Comparison of ENCODE assay signal across 22 cellular contexts in the genomic region with DNA sequence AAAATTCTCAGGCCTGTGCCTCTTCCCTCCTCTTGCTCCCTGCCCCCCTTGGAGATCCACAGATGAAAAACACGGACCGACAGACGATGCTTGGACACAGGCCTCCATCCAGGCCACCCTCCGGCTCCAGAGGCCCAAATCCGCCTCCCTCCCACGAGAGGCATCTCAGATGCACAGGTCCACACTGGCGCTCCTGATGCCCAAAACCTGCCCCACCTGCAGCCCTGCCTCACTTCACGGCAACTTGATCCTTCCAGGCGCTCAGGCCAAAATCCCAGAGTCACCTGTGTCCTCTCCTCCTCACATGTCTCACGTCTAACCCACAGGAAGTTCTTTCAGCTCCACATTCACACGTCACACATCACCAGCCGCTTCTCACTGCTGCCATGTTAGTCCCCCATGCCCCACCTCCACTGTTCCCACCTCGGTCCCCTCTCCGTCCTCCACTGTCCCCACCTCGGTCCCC. TPM values are rescaled to one million over a fixed set of nuclear protein-coding genes. Genes with fewer than 3 reads are reported as not detected.
DNase-seq lines count a peak whose midpoint lies in the region; ATAC-seq, FAIRE-seq and TF ChIP-seq lines count a peak whose summit lies in the region.
"Had no signal": no experiment of that assay in that cellular context is flagged by ENCODE, and none has a peak within 500 bp of the region (broad histone marks: within the 10 kb centered on the region; RNA-seq: fewer than 3 reads in every experiment).

No MANE protein-coding gene starts in this region.

- POLR2A ChIA-PET in CD8-positive, alpha-beta T cell (lab: Charles Lee), result no interaction called here

- CTCF ChIA-PET in CD8-positive, alpha-beta T cell (lab: Charles Lee), result no interaction called here

- H3K27me3 ChIP-seq in CD8-positive, alpha-beta T cell (ENCODE audit: insufficient read depth, low read length), result no peaks in the 10 kb centered on the region

- peak overlapping the region; percentile 41 for H3K27ac Mint-ChIP-seq in activated CD4-positive, alpha-beta T cell treated with anti-CD3 and anti-CD28 coated beads, Interleukin-2, amount 10 ng/mL, durations not matched to agents 24 days and 14 days
- peak overlapping the region; percentile 75 for H3K27ac Mint-ChIP-seq in CD8-positive, alpha-beta T cell
- peak overlapping the region; percentile 49 to 88 for H3K27ac Mint-ChIP-seq in effector memory CD8-positive, alpha-beta T cell

- H3K36me3 ChIP-seq in CD8-positive, alpha-beta T cell (ENCODE audit: insufficient read depth, low read length), result no peaks in the 10 kb centered on the region

- no peak for ATAC-seq in CD8-positive, alpha-beta T cell
- no peak for ATAC-seq in effector memory CD8-positive, alpha-beta T cell (replicated peaks)
- ATAC-seq: Right ventricle myocardium inferior had no signal

- no peak overlapping the region for H3K27ac ChIP-seq in CD8-positive, alpha-beta T cell (ENCODE audit: low read depth, low read length)
- H3K27ac ChIP-seq: C4-2B, PC-9 had no signal

- H3K4me1 Mint-ChIP-seq in activated CD4-positive, alpha-beta T cell treated with anti-CD3 and anti-CD28 coated beads, Interleukin-2, amount 10 ng/mL, durations not matched to agents 24 days and 14 days, result peaks cover 10% of the 10 kb centered on the region
- peaks cover 11% of the 10 kb centered on the region for H3K4me1 Mint-ChIP-seq in CD8-positive, alpha-beta T cell (ENCODE audit: low read depth)
- H3K4me1 Mint-ChIP-seq in effector memory CD8-positive, alpha-beta T cell (ENCODE audit: low read depth in 2 of 2), result peaks cover 6 to 9% of the 10 kb centered on the region in 2 donors

- H3K36me3 Mint-ChIP-seq in activated CD4-positive, alpha-beta T cell treated with anti-CD3 and anti-CD28 coated beads, Interleukin-2, amount 10 ng/mL, durations not matched to agents 24 days and 14 days (ENCODE audit: low read depth), result no peaks in the 10 kb centered on the region
- H3K36me3 Mint-ChIP-seq in CD8-positive, alpha-beta T cell, result no peaks in the 10 kb centered on the region
- peaks cover 3% of the 10 kb centered on the region for H3K36me3 Mint-ChIP-seq in effector memory CD8-positive, alpha-beta T cell (ENCODE audit: insufficient read depth)

- H3K4me3 ChIP-seq in CD8-positive, alpha-beta T cell (ENCODE audit: low read depth, low read length), result no peak overlapping the region
- H3K4me3 ChIP-seq: PC-9 had no signal

- H3K4me1 ChIP-seq in CD8-positive, alpha-beta T cell (ENCODE audit: insufficient read depth, low read length), result peaks cover 4% of the 10 kb centered on the region

- no peak for DNase-seq in activated CD4-positive, alpha-beta T cell treated with anti-CD3 and anti-CD28 coated beads, Interleukin-2, amount 10 ng/mL, durations not matched to agents 24 days and 14 days
- DNase-seq in activated CD4-positive, alpha-beta T cell treated with anti-CD3 and anti-CD28 coated beads for 4 hours, result no peak
- DNase-seq in CD8-positive, alpha-beta T cell, result no peak
- no peak for DNase-seq in effector memory CD8-positive, alpha-beta T cell
- DNase-seq in posterior vena cava (ENCODE audit: low spot score) (peak; percentile 58), RCC 7860 (ENCODE audit: low spot score) (no peak), hippocampal formation (lab: John Stamatoyannopoulos, UW) (no peak), GM03348 (ENCODE audit: low spot score) (no peak)
- DNase-seq: DMS79, KBM-7, NCI-H1105 treated with DMSO at 0.1 percent for 48 hours, NCI-H187 treated with DMSO at 0.1 percent for 48 hours, NCI-H446, NCI-H774, PC-9 had no signal

- H3K9me3 ChIP-seq in CD8-positive, alpha-beta T cell (ENCODE audit: low read length), result no peaks in the 10 kb centered on the region

- TF ChIP-seq CTCF in CD8-positive, alpha-beta T cell (IDR thresholded peaks at IDR 0.05), result no peak

- H3K9me3 Mint-ChIP-seq in activated CD4-positive, alpha-beta T cell treated with anti-CD3 and anti-CD28 coated beads, Interleukin-2, amount 10 ng/mL, durations not matched to agents 24 days and 14 days, result no peaks in the 10 kb centered on the region
- H3K9me3 Mint-ChIP-seq in CD8-positive, alpha-beta T cell, result no peaks in the 10 kb centered on the region
- H3K9me3 Mint-ChIP-seq in effector memory CD8-positive, alpha-beta T cell, result no peaks in the 10 kb centered on the region

- no peaks in the 10 kb centered on the region for H3K27me3 Mint-ChIP-seq in activated CD4-positive, alpha-beta T cell treated with anti-CD3 and anti-CD28 coated beads, Interleukin-2, amount 10 ng/mL, durations not matched to agents 24 days and 14 days
- no peaks in the 10 kb centered on the region for H3K27me3 Mint-ChIP-seq in CD8-positive, alpha-beta T cell (ENCODE audit: low read depth)
- no peaks in the 10 kb centered on the region for H3K27me3 Mint-ChIP-seq in effector memory CD8-positive, alpha-beta T cell

- no peak overlapping the region for H3K4me3 Mint-ChIP-seq in activated CD4-positive, alpha-beta T cell treated with anti-CD3 and anti-CD28 coated beads, Interleukin-2, amount 10 ng/mL, durations not matched to agents 24 days and 14 days
- H3K4me3 Mint-ChIP-seq in CD8-positive, alpha-beta T cell, result no peak overlapping the region
- H3K4me3 Mint-ChIP-seq in effector memory CD8-positive, alpha-beta T cell, result no peak overlapping the region

- no peak for FAIRE-seq in RCC 7860 (lab: Jason Lieb, UNC)
- FAIRE-seq: GM12891, GM19239 had no signal

- intact Hi-C loops in activated CD4-positive, alpha-beta T cell treated with anti-CD3 and anti-CD28 coated beads, Interleukin-2, amount 10 ng/mL, durations not matched to agents 24 days and 14 days (cut with micrococcal nuclease), result no loop called here
- intact Hi-C loops in CD8-positive, alpha-beta T cell (cut with DNase I, micrococcal nuclease), result no loop called here
- intact Hi-C loops in posterior vena cava (cut with DNase I), result loop anchor here in 1 of 2 donors (10.0 kb wide), 1 partner anchor 147 kb away; no protein-coding TSS in a partner anchor

RNA-seq across cellular contexts. Expression of a gene that starts 7.2 kb away (rescaled TPM):
- total RNA-seq in activated CD4-positive, alpha-beta T cell treated with anti-CD3 and anti-CD28 coated beads, Interleukin-2, amount 10 ng/mL, durations not matched to agents 24 days and 14 days, result 0.26 TPM in 1 of 2 replicates, not detected in the other
- not detected for total RNA-seq in CD8-positive, alpha-beta T cell
- 1 to 10 TPM; 2.0 to 2.7 TPM for total RNA-seq in posterior vena cava
- total RNA-seq: G401 had no signal

RNA-seq across cellular contexts. Expression of a gene that starts 29.7 kb away (rescaled TPM):
- 210 and 216 TPM in 2 replicates for total RNA-seq in activated CD4-positive, alpha-beta T cell treated with anti-CD3 and anti-CD28 coated beads, Interleukin-2, amount 10 ng/mL, durations not matched to agents 24 days and 14 days
- 100 to 1,000 TPM; 127 to 128 TPM for total RNA-seq in CD8-positive, alpha-beta T cell
- 100 to 1,000 TPM; 180 to 357 TPM for total RNA-seq in posterior vena cava

RNA-seq across cellular contexts. Expression of a gene that starts 31.3 kb away (rescaled TPM):
- not detected in 2 replicates for total RNA-seq in activated CD4-positive, alpha-beta T cell treated with anti-CD3 and anti-CD28 coated beads, Interleukin-2, amount 10 ng/mL, durations not matched to agents 24 days and 14 days
- not detected for total RNA-seq in CD8-positive, alpha-beta T cell
- total RNA-seq in posterior vena cava, result not detected
- total RNA-seq: A172, G401, M059J, PC-9, Right ventricle myocardium inferior had no signal
